27 cellular contexts compared by ENCODE assay signal in genomic region chr1:188889166-188889565, GRCh38.
"Had no signal": no experiment of that assay in that cellular context is flagged by ENCODE, and none has a peak within 500 bp of the region (broad histone marks: within the 10 kb centered on the region; RNA-seq: fewer than 3 reads in every experiment).

No MANE protein-coding gene starts in this region.

- H3K27ac ChIP-seq: stomach, suprapubic skin, testis, thoracic aorta, thyroid gland, tibial artery, tibial nerve, transverse colon, upper lobe of left lung, upper lobe of right lung, uterus, vagina had no signal

- H3K36me3 ChIP-seq: stomach, suprapubic skin, thoracic aorta, thyroid gland, tibial artery, tibial nerve, transverse colon, upper lobe of left lung, upper lobe of right lung, uterus, vagina had no signal

- H3K9me3 Mint-ChIP-seq: type B pancreatic cell had no signal

- H3K9me3 ChIP-seq: suprapubic skin, testis, thoracic aorta, thyroid gland, tibial artery, tibial nerve, transverse colon, upper lobe of left lung, upper lobe of right lung, uterus, vagina had no signal

- H3K27me3 ChIP-seq: stomach, suprapubic skin, testis, thyroid gland, tibial artery, tibial nerve, transverse colon, upper lobe of left lung, upper lobe of right lung, uterus, vagina had no signal

- H3K36me3 Mint-ChIP-seq: stimulated activated effector memory CD8-positive, alpha-beta T cell treated with anti-CD3 and anti-CD28 coated beads, Interleukin-12 subunit alpha, Interleukin-12 subunit beta, amount 100 ng/mL, for 72 hours; stimulated activated memory B cell treated with anti-CD40 and anti-IgM and Interleukin-4, amounts not matched to agents 10 μg/mL and 1 μg/mL and 100 μg/mL, for 72 hours; stimulated activated naive B cell treated with anti-CD40 and anti-IgM and Interleukin-4, amounts not matched to agents 10 μg/mL and 1 μg/mL and 100 μg/mL, for 72 hours; type B pancreatic cell had no signal

- H3K4me3 Mint-ChIP-seq: stimulated activated effector memory CD8-positive, alpha-beta T cell treated with anti-CD3 and anti-CD28 coated beads, Interleukin-12 subunit alpha, Interleukin-12 subunit beta, amount 100 ng/mL, for 72 hours; stimulated activated memory B cell treated with anti-CD40 and anti-IgM and Interleukin-4, amounts not matched to agents 10 μg/mL and 1 μg/mL and 100 μg/mL, for 72 hours; stimulated activated naive B cell treated with anti-CD40 and anti-IgM and Interleukin-4, amounts not matched to agents 10 μg/mL and 1 μg/mL and 100 μg/mL, for 72 hours; stimulated activated naive CD8-positive, alpha-beta T cell treated with anti-CD3 and anti-CD28 coated beads, Interleukin-15, amount 100 ng/mL, for 72 hours; stimulated activated naive CD8-positive, alpha-beta T cell treated with anti-CD3 and anti-CD28 coated beads, Interleukin-15, Interleukin-2, amounts not matched to agents 100 ng/mL and 50 ng/mL, for 24 hours; type B pancreatic cell had no signal

- H3K4me3 ChIP-seq: stomach, suprapubic skin, testis, thoracic aorta, thyroid gland, tibial artery, tibial nerve, transverse colon, upper lobe of left lung, upper lobe of right lung, uterus, vagina had no signal

- H3K27ac Mint-ChIP-seq: stimulated activated effector memory CD8-positive, alpha-beta T cell treated with anti-CD3 and anti-CD28 coated beads, Interleukin-12 subunit alpha, Interleukin-12 subunit beta, amount 100 ng/mL, for 72 hours; stimulated activated memory B cell treated with anti-CD40 and anti-IgM and Interleukin-4, amounts not matched to agents 10 μg/mL and 1 μg/mL and 100 μg/mL, for 72 hours; stimulated activated naive B cell treated with anti-CD40 and anti-IgM and Interleukin-4, amounts not matched to agents 10 μg/mL and 1 μg/mL and 100 μg/mL, for 72 hours; stimulated activated naive CD8-positive, alpha-beta T cell treated with anti-CD3 and anti-CD28 coated beads, Interleukin-15, amount 100 ng/mL, for 72 hours; stimulated activated naive CD8-positive, alpha-beta T cell treated with anti-CD3 and anti-CD28 coated beads, Interleukin-15, Interleukin-2, amounts not matched to agents 100 ng/mL and 50 ng/mL, for 24 hours; type B pancreatic cell had no signal

- H3K4me1 Mint-ChIP-seq: stimulated activated effector memory CD8-positive, alpha-beta T cell treated with anti-CD3 and anti-CD28 coated beads, Interleukin-12 subunit alpha, Interleukin-12 subunit beta, amount 100 ng/mL, for 72 hours; stimulated activated memory B cell treated with anti-CD40 and anti-IgM and Interleukin-4, amounts not matched to agents 10 μg/mL and 1 μg/mL and 100 μg/mL, for 72 hours; stimulated activated naive B cell treated with anti-CD40 and anti-IgM and Interleukin-4, amounts not matched to agents 10 μg/mL and 1 μg/mL and 100 μg/mL, for 72 hours; stimulated activated naive CD8-positive, alpha-beta T cell treated with anti-CD3 and anti-CD28 coated beads, Interleukin-15, amount 100 ng/mL, for 72 hours had no signal

- H3K27me3 Mint-ChIP-seq: stimulated activated memory B cell treated with anti-CD40 and anti-IgM and Interleukin-4, amounts not matched to agents 10 μg/mL and 1 μg/mL and 100 μg/mL, for 72 hours; stimulated activated naive B cell treated with anti-CD40 and anti-IgM and Interleukin-4, amounts not matched to agents 10 μg/mL and 1 μg/mL and 100 μg/mL, for 72 hours; stimulated activated naive CD8-positive, alpha-beta T cell treated with anti-CD3 and anti-CD28 coated beads, Interleukin-15, amount 100 ng/mL, for 72 hours; stimulated activated naive CD8-positive, alpha-beta T cell treated with anti-CD3 and anti-CD28 coated beads, Interleukin-15, Interleukin-2, amounts not matched to agents 100 ng/mL and 50 ng/mL, for 24 hours; type B pancreatic cell had no signal

- DNase-seq: stimulated activated CD4-positive, alpha-beta T cell treated with anti-CD3 and anti-CD28 coated beads, Interleukin-2, amount 100 ng/mL, for 48 hours; stimulated activated CD4-positive, alpha-beta T cell treated with anti-CD3 and anti-CD28 coated beads, Interleukin-4, amount 100 ng/mL, for 1 hour; stimulated activated CD4-positive, alpha-beta T cell treated with anti-CD3 and anti-CD28 coated beads, Interleukin-4, amount 100 ng/mL, for 24 hours; stimulated activated CD4-positive, alpha-beta T cell treated with anti-CD3 and anti-CD28 coated beads, Interleukin-4, amount 100 ng/mL, for 4 hours; stimulated activated CD8-positive, alpha-beta memory T cell treated with anti-CD3 and anti-CD28 coated beads, Interleukin-4, amount 100 ng/mL, for 48 hours; stimulated activated naive B cell treated with anti-CD40 and anti-IgM and Interleukin-4, amounts not matched to agents 10 μg/mL and 1 μg/mL and 100 μg/mL, for 72 hours; stimulated activated naive CD4-positive, alpha-beta T cell; stimulated activated naive CD4-positive, alpha-beta T cell treated with Interleukin-2 at 50 U/mL for 16 hours; stimulated activated naive CD8-positive, alpha-beta T cell treated with anti-CD3 and anti-CD28 coated beads, Interleukin-15, amount 100 ng/mL, for 72 hours; stimulated activated naive CD8-positive, alpha-beta T cell treated with anti-CD3 and anti-CD28 coated beads, Interleukin-15, Interleukin-2, amounts not matched to agents 100 U/mL and 50 U/mL, for 24 hours; stomach; substantia nigra; testis; thyroid gland; tibial artery; transverse colon; upper lobe of left lung; upper lobe of right lung; uterus had no signal

- H3K4me1 ChIP-seq: stomach, suprapubic skin, testis, thyroid gland, tibial artery, tibial nerve, transverse colon, upper lobe of left lung, upper lobe of right lung, uterus, vagina had no signal

- ATAC-seq: stimulated activated effector memory CD8-positive, alpha-beta T cell treated with anti-CD3 and anti-CD28 coated beads, Interleukin-12 subunit alpha, Interleukin-12 subunit beta, amount 100 ng/mL, for 72 hours; stimulated activated memory B cell treated with anti-CD40 and anti-IgM and Interleukin-4, amounts not matched to agents 10 μg/mL and 1 μg/mL and 100 μg/mL, for 72 hours; stimulated activated naive B cell treated with anti-CD40 and anti-IgM and Interleukin-4, amounts not matched to agents 10 μg/mL and 1 μg/mL and 100 μg/mL, for 72 hours; stimulated activated naive CD8-positive, alpha-beta T cell treated with anti-CD3 and anti-CD28 coated beads, Interleukin-15, amount 100 ng/mL, for 72 hours; stimulated activated naive CD8-positive, alpha-beta T cell treated with anti-CD3 and anti-CD28 coated beads, Interleukin-15, Interleukin-2, amounts not matched to agents 100 U/mL and 50 U/mL, for 24 hours; upper lobe of right lung had no signal
